Comparison of ENCODE assay signal across 8 cellular contexts in the genomic region with DNA sequence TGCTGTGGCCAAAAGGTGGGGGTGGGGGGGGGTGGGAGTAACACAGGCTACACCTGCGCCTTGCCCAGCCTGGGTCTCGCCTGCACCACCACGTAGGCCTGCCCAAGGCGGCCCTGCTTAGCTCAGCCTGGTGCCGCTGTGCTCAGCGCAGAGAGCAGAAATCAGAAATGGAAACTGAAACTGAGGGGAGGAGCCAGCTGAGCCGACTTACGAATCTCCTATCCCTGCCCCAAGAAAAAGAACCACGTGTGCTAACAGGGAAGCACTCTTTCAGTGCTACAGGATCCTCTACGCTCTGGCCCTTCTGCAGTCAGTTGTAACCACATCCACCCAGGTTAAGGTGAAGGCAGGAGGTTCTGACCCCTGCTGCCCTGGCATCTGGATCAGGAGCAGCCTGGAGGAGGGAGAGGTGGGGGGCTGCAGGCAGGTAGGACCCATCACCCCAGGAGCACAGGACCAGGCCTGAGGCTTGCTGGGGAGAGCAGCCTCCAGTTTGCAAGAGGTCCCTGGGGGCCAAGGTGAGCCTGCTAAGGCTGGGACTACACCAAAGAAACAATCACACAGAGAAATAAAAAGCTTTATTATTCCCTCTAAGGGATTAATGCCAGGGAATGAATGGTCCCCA. TPM values are rescaled to one million over a fixed set of nuclear protein-coding genes. Genes with fewer than 3 reads are reported as not detected.
DNase-seq lines count a peak whose midpoint lies in the region; TF ChIP-seq lines count a peak whose summit lies in the region.

A gene (minus strand): TSS at position 163 of the 625 bp plus-strand sequence. CDS start 822 bp downstream, outside the sequence.

- peak within 1 kb of the TSS; percentile 42 for H2BK120ac ChIP-seq in mesenchymal stem cell (ENCODE audit: low read depth, low read length)

- peaks cover 9% of the 10 kb centered on the region for H3K36me3 Mint-ChIP-seq in HFFc6 (ENCODE audit: low read depth)

- H3K4me1 Mint-ChIP-seq in HFFc6 (ENCODE audit: low read depth), result peaks cover 20% of the 10 kb centered on the region

- peak within 1 kb of the TSS; percentile 3 for H2AFZ ChIP-seq in mesenchymal stem cell (ENCODE audit: low read depth, low read length)

- H3K9ac ChIP-seq in mesenchymal stem cell (ENCODE audit: low read length), result peak within 1 kb of the TSS; percentile 99

- peak within 1 kb of the TSS; percentile 52 to 66 for H3K4ac ChIP-seq in mesenchymal stem cell (ENCODE audit: low read depth in 1 of 2, low read length in 2 of 2)

- no peak within 1 kb of the TSS for H2AK5ac ChIP-seq in mesenchymal stem cell (ENCODE audit: low read length, severe bottlenecking)

- peak within 1 kb of the TSS; percentile 29 for H3K4me2 ChIP-seq in mesenchymal stem cell (ENCODE audit: low read length, poor library complexity, severe bottlenecking)

- H2BK12ac ChIP-seq in mesenchymal stem cell (ENCODE audit: low read length in 2 of 2), result peak within 1 kb of the TSS in 1 of 2 experiments; percentile 81

- peak within 1 kb of the TSS; percentile 94 for H3K27ac Mint-ChIP-seq in HFFc6

- peaks cover 2% of the 10 kb centered on the region for H3K27me3 Mint-ChIP-seq in HFFc6 (ENCODE audit: insufficient read depth)

- H3K36me3 ChIP-seq in mesenchymal stem cell (ENCODE audit: control insufficient read depth in 1 of 2, insufficient read depth in 2 of 2, low read depth in 1 of 2, low read length in 2 of 2), result peaks cover 45 to 48% of the 10 kb centered on the region in 2 experiments

- DNase-seq in HFFc6, result peak; percentile 73
- peak; percentile 79 for DNase-seq in NCI-H2029 treated with DMSO at 0.1 percent for 48 hours (lab: John Stamatoyannopoulos, UW)
- peak; percentile 73 for DNase-seq in activated CD4-positive, alpha-beta T cell treated with anti-CD3 and anti-CD28 coated beads for 4 hours
- peak; percentile 86 for DNase-seq in coronary artery (ENCODE audit: low spot score)
- DNase-seq in mesenchymal stem cell, result peak; percentile 83
- DNase-seq in stimulated activated CD8-positive, alpha-beta memory T cell treated with anti-CD3 and anti-CD28 coated beads, Interleukin-4, amount 100 ng/mL, for 24 hours (ENCODE audit: low read depth), result peak; percentile 60
- no peak for DNase-seq in OCI-M2 (lab: John Stamatoyannopoulos, UW; ENCODE audit: unreplicated experiment)

- H3K27ac ChIP-seq in coronary artery (peak within 1 kb of the TSS; percentile 88 to 96), mesenchymal stem cell (ENCODE audit: low read length, poor library complexity, severe bottlenecking) (no peak within 1 kb of the TSS)

- peaks cover 17% of the 10 kb centered on the region for H3K4me1 ChIP-seq in mesenchymal stem cell (ENCODE audit: control insufficient read depth, insufficient read depth, low read depth, low read length)

- no peaks in the 10 kb centered on the region for H3K27me3 ChIP-seq in mesenchymal stem cell (ENCODE audit: control insufficient read depth in 1 of 2, insufficient read depth in 1 of 2, low read length in 2 of 2)

- peak within 1 kb of the TSS; percentile 37 for H2BK15ac ChIP-seq in mesenchymal stem cell (ENCODE audit: low read depth, poor library complexity, severe bottlenecking)

- H3K14ac ChIP-seq in mesenchymal stem cell (ENCODE audit: low read length in 2 of 2), result peak within 1 kb of the TSS in 1 of 2 experiments; percentile 80

- no peak within 1 kb of the TSS for H3K23ac ChIP-seq in mesenchymal stem cell (ENCODE audit: low read length in 2 of 2)

- no peaks in the 10 kb centered on the region for H3K79me1 ChIP-seq in mesenchymal stem cell (replicated peaks; ENCODE audit: low read length, poor library complexity, severe bottlenecking)

- WGBS in mesenchymal stem cell, result 63% methylated on average over 10 of the region's 10 CpGs

- H3K4me3 ChIP-seq in GM08714 (ENCODE audit: low read length) (peak within 1 kb of the TSS; percentile 55; the same call in 1 of the 2 replicates), coronary artery (peak within 1 kb of the TSS; percentile 81), mesenchymal stem cell (ENCODE audit: insufficient read depth in 1 of 2, low read depth in 1 of 2, low read length in 2 of 2) (peak within 1 kb of the TSS in 1 of 2 experiments; percentile 92)

- H3K9me3 Mint-ChIP-seq in HFFc6, result no peaks in the 10 kb centered on the region

- no peak within 1 kb of the TSS for H2BK5ac ChIP-seq in mesenchymal stem cell (ENCODE audit: low read depth, low read length, poor library complexity, severe bottlenecking)

- H4K91ac ChIP-seq in mesenchymal stem cell (ENCODE audit: low read length), result peak within 1 kb of the TSS; percentile 85

- TF ChIP-seq CTCF in HFFc6 (IDR thresholded peaks at IDR 0.05) (no peak), coronary artery (IDR thresholded peaks at IDR 0.05) (no peak)

- H3K9me3 ChIP-seq in mesenchymal stem cell (ENCODE audit: control insufficient read depth, low read length), result no peaks in the 10 kb centered on the region

- H4K8ac ChIP-seq in mesenchymal stem cell (ENCODE audit: low read length), result peak within 1 kb of the TSS; percentile 97

- peak within 1 kb of the TSS; percentile 92 for H3K4me3 Mint-ChIP-seq in HFFc6

- peak within 1 kb of the TSS; percentile 28 to 76 for H3K18ac ChIP-seq in mesenchymal stem cell (ENCODE audit: low read depth in 1 of 2, low read length in 2 of 2)

RNA-seq across cellular contexts. Expression of the gene that starts here (rescaled TPM):
- 1 to 10 TPM; 4.0 to 5.3 (median 4.2) TPM for total RNA-seq in HFFc6 (2021; fragmentation: NEBNext Ultra II Directional; extraction: Animal tissue kit (Norgen Biotek cat#: 25700))
- polyA plus RNA-seq in mesenchymal stem cell (2013, experiment 1 of 2), result 2.0 TPM
- 1.5 TPM for polyA plus RNA-seq in mesenchymal stem cell (2013, experiment 2 of 2)
